ENCODE assay signal across 8 cellular contexts in genomic region chr11:27183672-27184457, GRCh38.
A peak's percentile ranks its signal among the peaks of the same experiment; 100 is the strongest.
DNase-seq lines count a peak whose midpoint lies in the region; ATAC-seq and TF ChIP-seq lines count a peak whose summit lies in the region.

No MANE protein-coding gene starts in this region.

- ATAC-seq in HG02885 (IDR thresholded peaks at IDR 0.05; ENCODE audit: poor library complexity, unreplicated experiment): peak; percentile 72
- ATAC-seq in heart left ventricle: peak in 2 of 4 donors; percentile 33 to 59
- ATAC-seq in HG03159 (IDR thresholded peaks at IDR 0.05; ENCODE audit: unreplicated experiment): no peak

- intact Hi-C loops in heart left ventricle (cut with DNase I) (loop anchor here (1.0 to 10.0 kb wide), 11 partner anchors 63 to 303 kb away; partner anchors contain the start of gene CCDC34 (in 1 of the 10)), sigmoid colon (cut with DNase I) (loop anchor here (2.0 to 5.0 kb wide), 2 partner anchors 98 to 303 kb away; no protein-coding TSS in a partner anchor)

- no peak overlapping the region for H3K27ac Mint-ChIP-seq in activated naive CD4-positive, alpha-beta T cell treated with anti-CD3 and anti-CD28 coated beads, Interleukin-2, amount 10 ng/mL, durations not matched to agents 7 days and 5 days

- no peak for TF ChIP-seq EP300 in sigmoid colon (IDR thresholded peaks at IDR 0.05)

- no peak overlapping the region for H3K27ac ChIP-seq in heart left ventricle
- no peak overlapping the region for H3K27ac ChIP-seq in sigmoid colon

- DNase-seq in NOMO-1 treated with DMSO at 0.1 percent for 48 hours (lab: John Stamatoyannopoulos, UW; ENCODE audit: unreplicated experiment): peak; percentile 37
- no peak for DNase-seq in NOMO-1 treated with dmso at 0.1 percent for 144 hours (lab: John Stamatoyannopoulos, UW; ENCODE audit: unreplicated experiment)
- DNase-seq in NCI-H526 (lab: John Stamatoyannopoulos, UW): peak; percentile 62 to 77
- DNase-seq in activated naive CD4-positive, alpha-beta T cell treated with anti-CD3 and anti-CD28 coated beads, Interleukin-2, amount 10 ng/mL, durations not matched to agents 7 days and 5 days: peak; percentile 56
- peak in 4 of 5 donors; percentile 37 to 44 (median 43) for DNase-seq in heart left ventricle
- DNase-seq in sigmoid colon: peak; percentile 74

- no peak for TF ChIP-seq POLR2A in heart left ventricle (IDR thresholded peaks at IDR 0.05)
- TF ChIP-seq POLR2A in sigmoid colon (IDR thresholded peaks at IDR 0.05): no peak

- no peaks in the 10 kb centered on the region for H3K36me3 Mint-ChIP-seq in activated naive CD4-positive, alpha-beta T cell treated with anti-CD3 and anti-CD28 coated beads, Interleukin-2, amount 10 ng/mL, durations not matched to agents 7 days and 5 days

- H3K27me3 ChIP-seq in heart left ventricle (peaks cover 0 to 5% (median 0%) of the 10 kb centered on the region in 9 donors), sigmoid colon (no peaks in the 10 kb centered on the region)

- H3K4me3 Mint-ChIP-seq in activated naive CD4-positive, alpha-beta T cell treated with anti-CD3 and anti-CD28 coated beads, Interleukin-2, amount 10 ng/mL, durations not matched to agents 7 days and 5 days: no peak overlapping the region

- TF ChIP-seq CTCF in heart left ventricle (IDR thresholded peaks at IDR 0.05) (peak; percentile 50 to 86 (median 76)), sigmoid colon (IDR thresholded peaks at IDR 0.05) (peak; percentile 52 to 74 (median 71))

- CTCF ChIA-PET in activated naive CD4-positive, alpha-beta T cell treated with anti-CD3 and anti-CD28 coated beads, Interleukin-2, amount 10 ng/mL, durations not matched to agents 7 days and 5 days (lab: Charles Lee): interaction anchor here (0.7 to 2.2 kb wide), 8 partner anchors 11 to 887 kb away, joined by 3 to 40 read pairs (median 4); no protein-coding TSS in a partner anchor

- H3K4me3 ChIP-seq in heart left ventricle: no peak overlapping the region
- no peak overlapping the region for H3K4me3 ChIP-seq in sigmoid colon

- WGBS in heart left ventricle, 4 donors: 28 to 31% (median 30%) methylated on average over 6 of the region's 6 CpGs
- 10 to 32% methylated on average over 6 of the region's 6 CpGs for whole genome bisulfite sequencing in sigmoid colon, 2 donors

- no peaks in the 10 kb centered on the region for H3K4me1 Mint-ChIP-seq in activated naive CD4-positive, alpha-beta T cell treated with anti-CD3 and anti-CD28 coated beads, Interleukin-2, amount 10 ng/mL, durations not matched to agents 7 days and 5 days

- no peaks in the 10 kb centered on the region for H3K9me3 Mint-ChIP-seq in activated naive CD4-positive, alpha-beta T cell treated with anti-CD3 and anti-CD28 coated beads, Interleukin-2, amount 10 ng/mL, durations not matched to agents 7 days and 5 days

- no peaks in the 10 kb centered on the region for H3K36me3 ChIP-seq in heart left ventricle
- no peaks in the 10 kb centered on the region for H3K36me3 ChIP-seq in sigmoid colon

- H3K9me3 ChIP-seq in heart left ventricle (peaks cover 0 to 10% (median 0%) of the 10 kb centered on the region in 12 donors), sigmoid colon (no peaks in the 10 kb centered on the region)

- H3K4me1 ChIP-seq in heart left ventricle: peaks cover 0 to 5% (median 0%) of the 10 kb centered on the region in 12 donors
- peaks cover 0 to 20% (median 9%) of the 10 kb centered on the region in 4 donors for H3K4me1 ChIP-seq in sigmoid colon

- peaks cover 8% of the 10 kb centered on the region for H3K27me3 Mint-ChIP-seq in activated naive CD4-positive, alpha-beta T cell treated with anti-CD3 and anti-CD28 coated beads, Interleukin-2, amount 10 ng/mL, durations not matched to agents 7 days and 5 days
